In the genomic region with DNA sequence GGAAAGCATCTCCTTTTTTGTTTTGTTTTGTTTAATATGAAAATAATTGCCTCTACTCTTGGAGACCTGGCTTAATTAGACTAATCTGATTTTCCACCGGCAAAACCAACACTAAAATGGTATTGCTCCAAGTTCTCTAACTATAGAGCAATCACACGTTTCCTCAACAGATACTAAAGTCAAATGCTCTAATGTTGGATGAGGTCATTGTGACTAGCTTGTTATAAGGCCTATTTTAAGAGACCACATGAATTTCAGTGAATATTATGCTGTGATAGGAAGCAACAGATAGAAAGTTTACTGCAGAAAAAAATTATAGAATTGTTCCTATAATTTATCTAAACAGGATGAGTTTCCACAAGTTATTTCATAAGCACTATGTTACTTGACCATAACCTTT, we compare ENCODE assay signal across 27 cellular contexts. TPM values are rescaled to one million over a fixed set of nuclear protein-coding genes. Genes with fewer than 3 reads are reported as not detected.
"Had no signal": no experiment of that assay in that cellular context is flagged by ENCODE, and none has a peak within 500 bp of the region (broad histone marks: within the 10 kb centered on the region; RNA-seq: fewer than 3 reads in every experiment).

No MANE protein-coding gene starts in this region.

- H3K4me2 ChIP-seq: KMS-11 had no signal

- H3K4me3 ChIP-seq: Peyer's patch had no signal

- DNase-seq: activated B cell treated with CpG ODN at 0.5 μM for 24 hours; activated CD4-positive, alpha-beta T cell treated with anti-CD3 and anti-CD28 coated beads for 1 hour; activated CD4-positive, alpha-beta T cell treated with anti-CD3 and anti-CD28 coated beads, Interleukin-2, amount 10 ng/mL, durations not matched to agents 24 days and 14 days; activated CD4-positive, alpha-beta T cell treated with anti-CD3 and anti-CD28 coated beads, Interleukin-2, amount 50 U/mL, for 48 hours; activated CD8-positive, alpha-beta memory T cell treated with anti-CD3 and anti-CD28 coated beads, Interleukin-2, amount 10 ng/mL, durations not matched to agents 7 days and 5 days; activated effector memory CD4-positive, alpha-beta T cell treated with Interleukin-2 at 50 U/mL for 16 hours; activated naive CD4-positive, alpha-beta T cell; activated T-cell treated with anti-CD3 and anti-CD28 coated beads, Interleukin-2, amount 50 U/mL, for 24 hours; aorta; NCI-H1092; NCI-H1417; NCI-H1930; NCI-H2171 treated with DMSO at 0.1 percent for 48 hours; NCI-H526; NCI-H774; NK-92 treated with Interleukin-12 subunit alpha and Interleukin-12 subunit beta, amount 100 ng/mL, for 24 hours; OCI-M1; Peyer's patch; SHP77 treated with DMSO at 0.1 percent for 48 hours; T-helper 17 cell; T-helper 9 cell had no signal

- H3K4me1 ChIP-seq: Peyer's patch had no signal

- H3K27me3 ChIP-seq: Peyer's patch had no signal

- H3K9me3 ChIP-seq: Peyer's patch had no signal

- H3K9ac ChIP-seq: KMS-11 had no signal

- H3K36me3 ChIP-seq: Peyer's patch had no signal

- ATAC-seq: activated CD8-positive, alpha-beta memory T cell treated with anti-CD3 and anti-CD28 coated beads, Interleukin-2, amount 10 ng/mL, durations not matched to agents 7 days and 5 days; T-helper 17 cell had no signal

- H3K27ac ChIP-seq: KMS-11, Peyer's patch, RWPE1 had no signal

RNA-seq across cellular contexts. Expression of gene CCDC196, which starts 3.3 kb away (rescaled TPM):
- total RNA-seq: activated B cell treated with CpG ODN at 0.5 μM for 24 hours; activated CD4-positive, alpha-beta T cell treated with anti-CD3 and anti-CD28 coated beads, Interleukin-2, amount 10 ng/mL, durations not matched to agents 24 days and 14 days; activated CD8-positive, alpha-beta memory T cell treated with anti-CD3 and anti-CD28 coated beads, Interleukin-2, amount 10 ng/mL, durations not matched to agents 7 days and 5 days; activated T-helper 1 cell treated with anti-CD3 and anti-CD28 coated beads, Interleukin-12 subunit alpha, Interleukin-12 subunit beta, Interleukin-2, Interleukin-4 antibody, amounts not matched to agents 30 ng/mL and 10 ng/mL and 1 ng/mL, durations not matched to agents 14 hours and 24 hours and 36 hours; aorta; MCF 10A; NCI-H460; Peyer's patch; SK-MEL-5; T-helper 17 cell had no signal
- polyA plus RNA-seq: aorta had no signal
